10 cellular contexts compared by ENCODE assay signal in the genomic region with DNA sequence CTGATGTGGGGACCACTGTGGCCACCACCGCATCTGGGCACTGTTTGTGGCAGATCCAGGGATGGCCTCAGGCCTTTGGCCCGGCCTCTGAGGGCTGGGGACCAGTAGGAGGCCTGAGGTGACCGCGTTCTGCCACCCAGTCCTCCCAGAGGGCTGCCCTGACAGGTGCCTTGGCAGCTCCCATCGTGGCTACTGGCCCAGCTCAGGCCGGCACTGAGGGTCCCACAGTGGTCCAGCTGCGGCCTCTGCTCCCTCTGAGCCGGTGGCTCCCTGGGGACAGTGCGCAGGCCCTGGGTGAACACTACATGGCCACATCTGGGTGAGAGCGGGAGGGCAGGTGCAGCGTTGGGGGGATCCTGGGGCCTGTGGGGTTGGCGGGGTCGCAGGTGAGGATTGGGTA.
DNase-seq lines count a peak whose midpoint lies in the region; ATAC-seq and TF ChIP-seq lines count a peak whose summit lies in the region.
"Had no signal": no experiment of that assay in that cellular context is flagged by ENCODE, and none has a peak within 500 bp of the region (broad histone marks: within the 10 kb centered on the region; RNA-seq: fewer than 3 reads in every experiment).

No MANE protein-coding gene starts in this region.

- DNase-seq in sciatic nerve (ENCODE audit: low spot score) (no peak), esophagus squamous epithelium (lab: John Stamatoyannopoulos, UW) (no peak), NCI-H748 treated with DMSO at 0.1 percent for 48 hours (lab: John Stamatoyannopoulos, UW) (no peak), glomerular visceral epithelial cell (ENCODE audit: extremely low spot score) (no peak)
- DNase-seq: foreskin melanocyte had no signal

- no peak overlapping the region; the same call in 1 of the 2 replicates for H3K9ac ChIP-seq in OCI-LY1 (ENCODE audit: low read length)

- WGBS in esophagus squamous epithelium, 2 donors: 100% methylated on average over 2 of the region's 13 CpGs; no CpG with 5 or more reads in 1 of the 2 donors

- H3K9me3 ChIP-seq in DOHH2 (ENCODE audit: control insufficient read depth, insufficient read depth, low read length) (no peaks in the 10 kb centered on the region), OCI-LY1 (ENCODE audit: low read length) (no peaks in the 10 kb centered on the region), esophagus squamous epithelium (no peaks in the 10 kb centered on the region)
- H3K9me3 ChIP-seq: uterus had no signal

- TF ChIP-seq POLR2A in esophagus squamous epithelium (IDR thresholded peaks at IDR 0.05): no peak

- H3K36me3 ChIP-seq in DOHH2 (ENCODE audit: control insufficient read depth, low read length): peaks cover 16% of the 10 kb centered on the region
- peaks cover 7% of the 10 kb centered on the region; the same call in 1 of the 2 replicates for H3K36me3 ChIP-seq in OCI-LY1 (ENCODE audit: insufficient read depth, low read length)
- H3K36me3 ChIP-seq in esophagus squamous epithelium: peaks cover 0 to 43% (median 22%) of the 10 kb centered on the region in 3 donors
- H3K36me3 ChIP-seq: uterus had no signal

- H2AFZ ChIP-seq in OCI-LY1 (ENCODE audit: low read length): no peak overlapping the region

- H3F3A ChIP-seq in DOHH2 (ENCODE audit: control insufficient read depth, insufficient read depth) (peaks cover 7% of the 10 kb centered on the region), OCI-LY1 (ENCODE audit: insufficient read depth, low read length) (0 out of 2 replicates have a peak, but pooled peaks cover 3% of the 10 kb centered on the region)

- no peaks in the 10 kb centered on the region for H4K20me1 ChIP-seq in DOHH2 (ENCODE audit: control insufficient read depth, insufficient read depth, low read depth, low read length)
- no peaks in the 10 kb centered on the region for H4K20me1 ChIP-seq in OCI-LY1 (ENCODE audit: insufficient read depth, low read length)

- no peaks in the 10 kb centered on the region for H3K27me3 ChIP-seq in DOHH2 (ENCODE audit: control insufficient read depth, low read length)
- H3K27me3 ChIP-seq in OCI-LY1 (ENCODE audit: insufficient read depth, low read length): no peaks in the 10 kb centered on the region
- no peaks in the 10 kb centered on the region for H3K27me3 ChIP-seq in esophagus squamous epithelium
- H3K27me3 ChIP-seq: uterus had no signal

- TF ChIP-seq CTCF in DOHH2 (IDR thresholded peaks at IDR 0.05; ENCODE audit: low read depth, low read length, poor library complexity, severe bottlenecking) (no peak), OCI-LY1 (IDR thresholded peaks at IDR 0.05; ENCODE audit: low read length) (no peak), esophagus squamous epithelium (IDR thresholded peaks at IDR 0.05) (no peak)

- intact Hi-C loops in sciatic nerve (cut with DNase I): loop anchor here (10.0 kb wide), 1 partner anchor 156 kb away; no protein-coding TSS in a partner anchor
- intact Hi-C loops in esophagus squamous epithelium (cut with DNase I): loop anchor here (5.0 kb wide), 1 partner anchor 219 kb away; no protein-coding TSS in a partner anchor

- ATAC-seq in esophagus mucosa: peak; percentile 16
- ATAC-seq in sciatic nerve: peak; percentile 21

- H3K4me2 ChIP-seq in DOHH2 (ENCODE audit: low read length) (peak overlapping the region; percentile 44), OCI-LY1 (ENCODE audit: low read length) (peak overlapping the region; percentile 47; the same call in 1 of the 2 replicates)

- H3K27ac ChIP-seq in DOHH2 (ENCODE audit: low read depth, low read length): peak overlapping the region; percentile 27
- peak overlapping the region; percentile 52 for H3K27ac ChIP-seq in OCI-LY1 (ENCODE audit: low read depth, low read length, poor library complexity, severe bottlenecking)
- H3K27ac ChIP-seq in esophagus squamous epithelium: no peak overlapping the region
- H3K27ac ChIP-seq: coronary artery had no signal

- peaks cover 44% of the 10 kb centered on the region for H3K79me2 ChIP-seq in DOHH2 (ENCODE audit: control insufficient read depth, low read length)
- H3K79me2 ChIP-seq in OCI-LY1 (ENCODE audit: insufficient read depth, low read length): no peaks in the 10 kb centered on the region

- H3K4me1 ChIP-seq in DOHH2 (ENCODE audit: control insufficient read depth, low read length): peaks cover 39% of the 10 kb centered on the region
- peaks cover 37% of the 10 kb centered on the region for H3K4me1 ChIP-seq in OCI-LY1 (ENCODE audit: insufficient read depth, low read length, severe bottlenecking)
- peaks cover 3 to 33% (median 15%) of the 10 kb centered on the region in 3 donors for H3K4me1 ChIP-seq in esophagus squamous epithelium

- no peaks in the 10 kb centered on the region for H3K9me2 ChIP-seq in DOHH2 (replicated peaks; ENCODE audit: control insufficient read depth, low read length)
- H3K9me2 ChIP-seq in OCI-LY1 (ENCODE audit: low read depth, low read length): no peaks in the 10 kb centered on the region

- no peak overlapping the region for H3K4me3 ChIP-seq in DOHH2 (ENCODE audit: low read length)
- no peak overlapping the region for H3K4me3 ChIP-seq in OCI-LY1 (ENCODE audit: low read depth, low read length, poor library complexity, severe bottlenecking)
- no peak overlapping the region for H3K4me3 ChIP-seq in esophagus squamous epithelium
- H3K4me3 ChIP-seq: coronary artery, uterus had no signal

Comparison
In these comparisons a context has a peak if more than half of its experiments do, and no peak if none do; other contexts are left out.
1. H3K27ac ChIP-seq: peak in DOHH2 (single experiment) and OCI-LY1 (single experiment); none in esophagus squamous epithelium (0 of 4).